Comparison of ENCODE assay signal across 17 cellular contexts in the genomic region with DNA sequence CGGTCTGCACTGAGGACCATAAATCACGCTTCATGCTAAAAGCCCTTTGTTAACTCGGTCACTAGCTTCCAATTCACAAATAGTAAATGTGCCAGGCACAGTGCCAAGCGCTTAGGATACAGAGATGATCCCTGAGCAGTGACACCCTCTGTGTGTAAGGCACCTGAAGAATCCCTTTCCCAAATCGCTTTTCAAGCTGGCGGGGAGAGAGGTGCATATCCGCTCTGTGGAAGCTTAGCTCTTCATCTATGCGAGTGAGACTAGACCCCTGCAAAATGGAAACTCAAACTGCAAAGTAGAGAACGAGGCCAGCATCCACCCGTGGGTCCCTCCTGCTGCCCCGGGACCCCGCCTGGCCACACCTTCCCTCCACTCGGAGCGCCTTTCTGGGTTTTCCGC. TPM values are rescaled to one million over a fixed set of nuclear protein-coding genes. Genes with fewer than 3 reads are reported as not detected.
A peak's percentile ranks its signal among the peaks of the same experiment; 100 is the strongest.
DNase-seq lines count a peak whose midpoint lies in the region; ATAC-seq, FAIRE-seq and TF ChIP-seq lines count a peak whose summit lies in the region.
"Had no signal": no experiment of that assay in that cellular context is flagged by ENCODE, and none has a peak within 500 bp of the region (broad histone marks: within the 10 kb centered on the region; RNA-seq: fewer than 3 reads in every experiment).

No MANE protein-coding gene starts in this region.

- WGBS in iPS DF 6.9 (ENCODE audit: insufficient coverage, insufficient read length) = no CpG with 5 or more reads among the region's 15 CpGs

- H3K4me2 ChIP-seq in astrocyte (ENCODE audit: low read length) = peak overlapping the region; percentile 8

- H3K27me3 Mint-ChIP-seq in astrocyte (ENCODE audit: low read depth, unreplicated experiment) = peaks cover 48% of the 10 kb centered on the region
- no peaks in the 10 kb centered on the region for H3K27me3 Mint-ChIP-seq in osteocyte (ENCODE audit: unreplicated experiment)
- H3K27me3 Mint-ChIP-seq in naive thymus-derived CD8-positive, alpha-beta T cell = peaks cover 15 to 38% (median 30%) of the 10 kb centered on the region in 5 donors
- H3K27me3 Mint-ChIP-seq in activated T-helper 1 cell treated with anti-CD3 and anti-CD28 coated beads, Interleukin-12 subunit alpha, Interleukin-12 subunit beta, Interleukin-2, Interleukin-4 antibody, amounts not matched to agents 30 ng/mL and 10 ng/mL and 1 ng/mL, durations not matched to agents 14 hours and 24 hours and 36 hours (ENCODE audit: insufficient read depth) = peaks cover 29% of the 10 kb centered on the region

- no peak overlapping the region for H3K9ac ChIP-seq in astrocyte (ENCODE audit: low read length)

- DNase-seq in GM06990 (ENCODE audit: extremely low read depth, insufficient read length) (no peak), astrocyte (ENCODE audit: low read depth) (no peak), iPS DF 6.9 (ENCODE audit: low read depth, low spot score) (no peak), osteocyte (ENCODE audit: extremely low spot score, unreplicated experiment) (no peak)
- no peak for DNase-seq in naive thymus-derived CD8-positive, alpha-beta T cell
- DNase-seq in activated T-helper 1 cell treated with anti-CD3 and anti-CD28 coated beads, Interleukin-12 subunit alpha, Interleukin-12 subunit beta, Interleukin-2, Interleukin-4 antibody, amounts not matched to agents 30 ng/mL and 10 ng/mL and 1 ng/mL, durations not matched to agents 14 hours and 24 hours and 36 hours (ENCODE audit: low spot score) = no peak
- DNase-seq in activated naive CD4-positive, alpha-beta T cell treated with anti-CD3 and anti-CD28 coated beads, Interleukin-2, amount 50 U/mL, for 72 hours (ENCODE audit: low spot score in 2 of 2) = no peak
- DNase-seq: activated CD4-positive, alpha-beta T cell treated with anti-CD3 and anti-CD28 coated beads, Interleukin-2, amount 10 ng/mL, durations not matched to agents 24 days and 14 days; activated naive CD8-positive, alpha-beta T cell treated with anti-CD3 and anti-CD28 coated beads, Interleukin-2, amount 50 U/mL, for 24 hours; activated T-cell treated with anti-CD3 and anti-CD28 coated beads, Interleukin-2, amount 50 U/mL, for 4 hours; Caco-2; SHP77 treated with DMSO at 0.1 percent for 48 hours; stimulated activated CD8-positive, alpha-beta memory T cell treated with anti-CD3 and anti-CD28 coated beads, Interleukin-4, amount 100 ng/mL, for 48 hours; tibial artery had no signal

- TF ChIP-seq CTCF in GM06990 (IDR thresholded peaks at IDR 0.05; ENCODE audit: insufficient read depth, low read length, poor library complexity, severe bottlenecking) (no peak), astrocyte (IDR thresholded peaks at IDR 0.05; ENCODE audit: insufficient read depth, low read depth, low read length) (no peak), osteocyte (IDR thresholded peaks at IDR 0.05) (no peak)

- H3K27me3 ChIP-seq in GM06990 (replicated peaks; ENCODE audit: control insufficient read depth, insufficient read depth, low read length) = no peaks in the 10 kb centered on the region
- H3K27me3 ChIP-seq in astrocyte (ENCODE audit: insufficient read depth, low read length) = peaks cover 55% of the 10 kb centered on the region
- H3K27me3 ChIP-seq in iPS DF 6.9 (ENCODE audit: control insufficient read depth, insufficient read depth, low read length) = peaks cover 22% of the 10 kb centered on the region

- ATAC-seq in naive thymus-derived CD8-positive, alpha-beta T cell = no peak
- ATAC-seq in activated naive CD4-positive, alpha-beta T cell treated with anti-CD3 and anti-CD28 coated beads, Interleukin-2, amount 50 U/mL, for 72 hours = no peak
- no peak for ATAC-seq in GM21390 (IDR thresholded peaks at IDR 0.05; ENCODE audit: unreplicated experiment)
- ATAC-seq: activated naive CD8-positive, alpha-beta T cell treated with anti-CD3 and anti-CD28 coated beads, Interleukin-2, amount 50 U/mL, for 24 hours had no signal

- H3K36me3 Mint-ChIP-seq in astrocyte (ENCODE audit: low read depth, unreplicated experiment) (peaks cover 3% of the 10 kb centered on the region), osteocyte (ENCODE audit: unreplicated experiment) (peaks cover 6% of the 10 kb centered on the region)
- no peaks in the 10 kb centered on the region for H3K36me3 Mint-ChIP-seq in naive thymus-derived CD8-positive, alpha-beta T cell
- H3K36me3 Mint-ChIP-seq in activated T-helper 1 cell treated with anti-CD3 and anti-CD28 coated beads, Interleukin-12 subunit alpha, Interleukin-12 subunit beta, Interleukin-2, Interleukin-4 antibody, amounts not matched to agents 30 ng/mL and 10 ng/mL and 1 ng/mL, durations not matched to agents 14 hours and 24 hours and 36 hours (ENCODE audit: low read depth) = no peaks in the 10 kb centered on the region
- H3K36me3 Mint-ChIP-seq in activated naive CD4-positive, alpha-beta T cell treated with anti-CD3 and anti-CD28 coated beads, Interleukin-2, amount 50 U/mL, for 72 hours = peaks cover 0 to 6% of the 10 kb centered on the region in 2 donors

- H3K4me1 ChIP-seq in astrocyte (ENCODE audit: insufficient read depth, low read length) = no peaks in the 10 kb centered on the region
- H3K4me1 ChIP-seq in iPS DF 6.9 (ENCODE audit: control insufficient read depth, insufficient read depth, low read length) = peaks cover 8% of the 10 kb centered on the region
- H3K4me1 ChIP-seq: Caco-2 had no signal

- H2AFZ ChIP-seq in astrocyte (ENCODE audit: low read depth, low read length) = no peak overlapping the region

- POLR2A ChIA-PET in naive thymus-derived CD8-positive, alpha-beta T cell (lab: Charles Lee) = no interaction called here

- H3K9me3 ChIP-seq in astrocyte (ENCODE audit: insufficient read depth, low read depth, low read length) (no peaks in the 10 kb centered on the region), iPS DF 6.9 (ENCODE audit: control insufficient read depth, insufficient read depth, low read length) (no peaks in the 10 kb centered on the region)
- H3K9me3 ChIP-seq: Caco-2, heart left ventricle, tibial artery had no signal

- H3K27ac ChIP-seq in astrocyte (ENCODE audit: low read depth, low read length) = no peak overlapping the region
- no peak overlapping the region for H3K27ac ChIP-seq in iPS DF 6.9 (ENCODE audit: low read length)
- H3K27ac ChIP-seq: heart left ventricle, tibial artery had no signal

- H3K4me3 Mint-ChIP-seq in astrocyte (ENCODE audit: unreplicated experiment) (peak overlapping the region; percentile 73), osteocyte (ENCODE audit: unreplicated experiment) (peak overlapping the region; percentile 96)
- no peak overlapping the region for H3K4me3 Mint-ChIP-seq in naive thymus-derived CD8-positive, alpha-beta T cell
- H3K4me3 Mint-ChIP-seq in activated T-helper 1 cell treated with anti-CD3 and anti-CD28 coated beads, Interleukin-12 subunit alpha, Interleukin-12 subunit beta, Interleukin-2, Interleukin-4 antibody, amounts not matched to agents 30 ng/mL and 10 ng/mL and 1 ng/mL, durations not matched to agents 14 hours and 24 hours and 36 hours = no peak overlapping the region
- H3K4me3 Mint-ChIP-seq: activated CD4-positive, alpha-beta T cell treated with anti-CD3 and anti-CD28 coated beads, Interleukin-2, amount 10 ng/mL, durations not matched to agents 24 days and 14 days; activated naive CD8-positive, alpha-beta T cell treated with anti-CD3 and anti-CD28 coated beads, Interleukin-2, amount 50 U/mL, for 24 hours; activated T-cell treated with anti-CD3 and anti-CD28 coated beads, Interleukin-2, amount 50 U/mL, for 4 hours; T-helper 2 cell treated with Interferon-gamma antibody and Interleukin-4, amounts not matched to agents 5 μg/mL and 100 μg/mL, for 36 hours had no signal

- H3K4me1 Mint-ChIP-seq in astrocyte (ENCODE audit: low read depth, unreplicated experiment) (no peaks in the 10 kb centered on the region), osteocyte (ENCODE audit: unreplicated experiment) (peaks cover 60% of the 10 kb centered on the region)
- H3K4me1 Mint-ChIP-seq in naive thymus-derived CD8-positive, alpha-beta T cell = peaks cover 0 to 7% (median 3%) of the 10 kb centered on the region in 4 donors
- no peaks in the 10 kb centered on the region for H3K4me1 Mint-ChIP-seq in activated T-helper 1 cell treated with anti-CD3 and anti-CD28 coated beads, Interleukin-12 subunit alpha, Interleukin-12 subunit beta, Interleukin-2, Interleukin-4 antibody, amounts not matched to agents 30 ng/mL and 10 ng/mL and 1 ng/mL, durations not matched to agents 14 hours and 24 hours and 36 hours (ENCODE audit: low read depth)

- H3K9me3 Mint-ChIP-seq in astrocyte (ENCODE audit: unreplicated experiment) (no peaks in the 10 kb centered on the region), osteocyte (ENCODE audit: unreplicated experiment) (no peaks in the 10 kb centered on the region)
- H3K9me3 Mint-ChIP-seq in naive thymus-derived CD8-positive, alpha-beta T cell = peaks cover 0 to 2% (median 0%) of the 10 kb centered on the region in 9 donors
- H3K9me3 Mint-ChIP-seq in activated T-helper 1 cell treated with anti-CD3 and anti-CD28 coated beads, Interleukin-12 subunit alpha, Interleukin-12 subunit beta, Interleukin-2, Interleukin-4 antibody, amounts not matched to agents 30 ng/mL and 10 ng/mL and 1 ng/mL, durations not matched to agents 14 hours and 24 hours and 36 hours = no peaks in the 10 kb centered on the region
- H3K9me3 Mint-ChIP-seq in activated naive CD4-positive, alpha-beta T cell treated with anti-CD3 and anti-CD28 coated beads, Interleukin-2, amount 50 U/mL, for 72 hours = peaks cover 0 to 3% of the 10 kb centered on the region in 2 donors
- H3K9me3 Mint-ChIP-seq: activated CD4-positive, alpha-beta T cell treated with anti-CD3 and anti-CD28 coated beads, Interleukin-2, amount 10 ng/mL, durations not matched to agents 24 days and 14 days; activated naive CD8-positive, alpha-beta T cell treated with anti-CD3 and anti-CD28 coated beads, Interleukin-2, amount 50 U/mL, for 24 hours; activated T-cell treated with anti-CD3 and anti-CD28 coated beads, Interleukin-2, amount 50 U/mL, for 4 hours; T-helper 2 cell treated with Interferon-gamma antibody and Interleukin-4, amounts not matched to agents 5 μg/mL and 100 μg/mL, for 36 hours had no signal

- intact Hi-C loops in activated T-helper 1 cell treated with anti-CD3 and anti-CD28 coated beads, Interleukin-12 subunit alpha, Interleukin-12 subunit beta, Interleukin-2, Interleukin-4 antibody, amounts not matched to agents 30 ng/mL and 10 ng/mL and 1 ng/mL, durations not matched to agents 14 hours and 24 hours and 36 hours (cut with micrococcal nuclease) = no loop called here

- H3K4me3 ChIP-seq in GM06990 (replicated peaks; ENCODE audit: low read depth, low read length) = peak overlapping the region; percentile 81
- H3K4me3 ChIP-seq in astrocyte (ENCODE audit: insufficient read depth, low read depth, low read length) = no peak overlapping the region
- peak overlapping the region; percentile 33; the same call in 1 of the 2 replicates for H3K4me3 ChIP-seq in iPS DF 6.9 (ENCODE audit: low read length)
- H3K4me3 ChIP-seq: tibial artery had no signal

- no peaks in the 10 kb centered on the region for H4K20me1 ChIP-seq in astrocyte (ENCODE audit: insufficient read depth, low read length)

- H3K36me3 ChIP-seq in GM06990 (ENCODE audit: control insufficient read depth, insufficient read depth, low read length) (no peaks in the 10 kb centered on the region; the same call in 1 of the 2 replicates), astrocyte (ENCODE audit: insufficient read depth, low read length) (no peaks in the 10 kb centered on the region), iPS DF 6.9 (ENCODE audit: control insufficient read depth, insufficient read depth, low read length) (no peaks in the 10 kb centered on the region)
- H3K36me3 ChIP-seq: heart left ventricle, tibial artery had no signal

- FAIRE-seq in astrocyte (lab: Jason Lieb, UNC) = no peak

- no peak overlapping the region for H3K27ac Mint-ChIP-seq in astrocyte (ENCODE audit: unreplicated experiment)
- H3K27ac Mint-ChIP-seq in osteocyte (ENCODE audit: unreplicated experiment) = peak overlapping the region; percentile 45
- no peak overlapping the region for H3K27ac Mint-ChIP-seq in naive thymus-derived CD8-positive, alpha-beta T cell
- H3K27ac Mint-ChIP-seq in activated T-helper 1 cell treated with anti-CD3 and anti-CD28 coated beads, Interleukin-12 subunit alpha, Interleukin-12 subunit beta, Interleukin-2, Interleukin-4 antibody, amounts not matched to agents 30 ng/mL and 10 ng/mL and 1 ng/mL, durations not matched to agents 14 hours and 24 hours and 36 hours = no peak overlapping the region
- H3K27ac Mint-ChIP-seq in activated naive CD4-positive, alpha-beta T cell treated with anti-CD3 and anti-CD28 coated beads, Interleukin-2, amount 50 U/mL, for 72 hours = no peak overlapping the region
- H3K27ac Mint-ChIP-seq: activated CD4-positive, alpha-beta T cell treated with anti-CD3 and anti-CD28 coated beads, Interleukin-2, amount 10 ng/mL, durations not matched to agents 24 days and 14 days; activated naive CD8-positive, alpha-beta T cell treated with anti-CD3 and anti-CD28 coated beads, Interleukin-2, amount 50 U/mL, for 24 hours; T-helper 2 cell treated with Interferon-gamma antibody and Interleukin-4, amounts not matched to agents 5 μg/mL and 100 μg/mL, for 36 hours had no signal

- no peaks in the 10 kb centered on the region for H3K79me2 ChIP-seq in astrocyte (ENCODE audit: insufficient read depth, low read length)

RNA-seq across cellular contexts. Expression of a gene that starts 2.4 kb away (rescaled TPM):
- 5.3 and 11.8 TPM in 2 replicates for total RNA-seq in astrocyte
- total RNA-seq in osteocyte = 134 and 139 TPM in 2 replicates
- total RNA-seq in naive thymus-derived CD8-positive, alpha-beta T cell = not detected
- not detected for polyA plus RNA-seq in naive thymus-derived CD8-positive, alpha-beta T cell
- not detected in 2 replicates for total RNA-seq in activated T-helper 1 cell treated with anti-CD3 and anti-CD28 coated beads, Interleukin-12 subunit alpha, Interleukin-12 subunit beta, Interleukin-2, Interleukin-4 antibody, amounts not matched to agents 30 ng/mL and 10 ng/mL and 1 ng/mL, durations not matched to agents 14 hours and 24 hours and 36 hours
- not detected for total RNA-seq in activated naive CD4-positive, alpha-beta T cell treated with anti-CD3 and anti-CD28 coated beads, Interleukin-2, amount 50 U/mL, for 72 hours
- total RNA-seq: activated CD4-positive, alpha-beta T cell treated with anti-CD3 and anti-CD28 coated beads, Interleukin-2, amount 10 ng/mL, durations not matched to agents 24 days and 14 days had no signal

Comparison
In these comparisons a context has a peak if more than half of its experiments do, and no peak if none do; other contexts are left out.
1. H3K4me3 Mint-ChIP-seq: peak in astrocyte (single experiment) and osteocyte (single experiment); none in naive thymus-derived CD8-positive, alpha-beta T cell (0 of 10) and activated T-helper 1 cell treated with anti-CD3 and anti-CD28 coated beads, Interleukin-12 subunit alpha, Interleukin-12 subunit beta, Interleukin-2, Interleukin-4 antibody, amounts not matched to agents 30 ng/mL and 10 ng/mL and 1 ng/mL, durations not matched to agents 14 hours and 24 hours and 36 hours (single experiment).
2. RNA of a gene that starts 2.4 kb away (total RNA-seq): 134 to 139 TPM in osteocyte; 5.3 to 11.8 TPM in astrocyte, not detected in naive thymus-derived CD8-positive, alpha-beta T cell, not detected in activated T-helper 1 cell treated with anti-CD3 and anti-CD28 coated beads, Interleukin-12 subunit alpha, Interleukin-12 subunit beta, Interleukin-2, Interleukin-4 antibody, amounts not matched to agents 30 ng/mL and 10 ng/mL and 1 ng/mL, durations not matched to agents 14 hours and 24 hours and 36 hours and not detected in activated naive CD4-positive, alpha-beta T cell treated with anti-CD3 and anti-CD28 coated beads, Interleukin-2, amount 50 U/mL, for 72 hours; every median in the first group is over 10 times any median in the second.